In genomic region chr9:12415361-12415760, GRCh38 we compare ENCODE assay signal across 23 cellular contexts.
"Had no signal": no experiment of that assay in that cellular context is flagged by ENCODE, and none has a peak within 500 bp of the region (broad histone marks: within the 10 kb centered on the region; RNA-seq: fewer than 3 reads in every experiment).

No MANE protein-coding gene starts in this region.

- H3K4me3 ChIP-seq: esophagus muscularis mucosa, gastrocnemius medialis, lower lobe of right lung, neural progenitor cell, right lobe of liver, thoracic aorta, tibial nerve, upper lobe of right lung, uterus had no signal

- DNase-seq: effector CD8-positive, alpha-beta T cell; endodermal cell; gastrocnemius medialis; head of caudate nucleus; left ventricle myocardium superior; lower lobe of right lung; natural killer cell; right lobe of liver; small intestine; stimulated activated CD4-positive, alpha-beta T cell treated with anti-CD3 and anti-CD28 coated beads, Interleukin-12 subunit alpha, Interleukin-12 subunit beta, amount 100 ng/mL, for 4 hours; stimulated activated CD4-positive, alpha-beta T cell treated with anti-CD3 and anti-CD28 coated beads, Interleukin-2, amount 100 ng/mL, for 24 hours; stimulated activated CD4-positive, alpha-beta T cell treated with anti-CD3 and anti-CD28 coated beads, Interleukin-4, amount 100 ng/mL, for 24 hours; upper lobe of right lung; uterus had no signal

- H3K27me3 ChIP-seq: esophagus muscularis mucosa, gastrocnemius medialis, neural progenitor cell, right lobe of liver, tibial nerve, upper lobe of right lung, uterus had no signal

- H3K4me3 Mint-ChIP-seq: dendritic cell treated with granulocyte-macrophage colony-stimulating factor and Interleukin-4, amounts not matched to agents 40 ng/mL and 50 ng/mL, for 4 days; endodermal cell; natural killer cell; neural progenitor cell; stimulated activated effector memory CD8-positive, alpha-beta T cell treated with anti-CD3 and anti-CD28 coated beads, Interleukin-12 subunit alpha, Interleukin-12 subunit beta, amount 100 ng/mL, for 72 hours; stimulated activated naive CD8-positive, alpha-beta T cell treated with anti-CD3 and anti-CD28 coated beads, Interleukin-15, Interleukin-2, amounts not matched to agents 100 ng/mL and 50 ng/mL, for 24 hours had no signal

- H3K36me3 ChIP-seq: esophagus muscularis mucosa, gastrocnemius medialis, lower lobe of right lung, neural progenitor cell, right lobe of liver, thoracic aorta, tibial nerve, upper lobe of right lung, uterus had no signal

- H3K9me3 ChIP-seq: esophagus muscularis mucosa, gastrocnemius medialis, lower lobe of right lung, right lobe of liver, thoracic aorta, tibial nerve, upper lobe of right lung, uterus had no signal

- H3K9me3 Mint-ChIP-seq: neural progenitor cell had no signal

- H3K27ac Mint-ChIP-seq: dendritic cell treated with granulocyte-macrophage colony-stimulating factor and Interleukin-4, amounts not matched to agents 40 ng/mL and 50 ng/mL, for 4 days; endodermal cell; natural killer cell; stimulated activated effector memory CD8-positive, alpha-beta T cell treated with anti-CD3 and anti-CD28 coated beads, Interleukin-12 subunit alpha, Interleukin-12 subunit beta, amount 100 ng/mL, for 72 hours; stimulated activated naive CD8-positive, alpha-beta T cell treated with anti-CD3 and anti-CD28 coated beads, Interleukin-15, Interleukin-2, amounts not matched to agents 100 ng/mL and 50 ng/mL, for 24 hours had no signal

- H3K36me3 Mint-ChIP-seq: neural progenitor cell; stimulated activated effector memory CD8-positive, alpha-beta T cell treated with anti-CD3 and anti-CD28 coated beads, Interleukin-12 subunit alpha, Interleukin-12 subunit beta, amount 100 ng/mL, for 72 hours had no signal

- H3K9ac ChIP-seq: neural progenitor cell, parathyroid adenoma had no signal

- H3K4me1 Mint-ChIP-seq: natural killer cell; stimulated activated effector memory CD8-positive, alpha-beta T cell treated with anti-CD3 and anti-CD28 coated beads, Interleukin-12 subunit alpha, Interleukin-12 subunit beta, amount 100 ng/mL, for 72 hours had no signal

- ATAC-seq: gastrocnemius medialis; left ventricle myocardium superior; natural killer cell; right lobe of liver; stimulated activated effector memory CD8-positive, alpha-beta T cell treated with anti-CD3 and anti-CD28 coated beads, Interleukin-12 subunit alpha, Interleukin-12 subunit beta, amount 100 ng/mL, for 72 hours; upper lobe of right lung had no signal

- H3K4me1 ChIP-seq: gastrocnemius medialis, lower lobe of right lung, neural progenitor cell, parathyroid adenoma, right lobe of liver, tibial nerve, upper lobe of right lung, uterus had no signal

- H3K27me3 Mint-ChIP-seq: dendritic cell treated with granulocyte-macrophage colony-stimulating factor and Interleukin-4, amounts not matched to agents 40 ng/mL and 50 ng/mL, for 4 days; progenitor cell of endocrine pancreas; stimulated activated naive CD8-positive, alpha-beta T cell treated with anti-CD3 and anti-CD28 coated beads, Interleukin-15, Interleukin-2, amounts not matched to agents 100 ng/mL and 50 ng/mL, for 24 hours had no signal
